In genomic region chr15:76165951-76166350, GRCh38 we compare ENCODE assay signal across 19 cellular contexts.
A peak's percentile ranks its signal among the peaks of the same experiment; 100 is the strongest.
DNase-seq lines count a peak whose midpoint lies in the region; ATAC-seq and TF ChIP-seq lines count a peak whose summit lies in the region.
"Had no signal": no experiment of that assay in that cellular context is flagged by ENCODE, and none has a peak within 500 bp of the region (broad histone marks: within the 10 kb centered on the region; RNA-seq: fewer than 3 reads in every experiment).

No MANE protein-coding gene starts in this region.

- no peak overlapping the region for H3K27ac ChIP-seq in IMR-90 (ENCODE audit: insufficient read depth, low read length)
- H3K27ac ChIP-seq in RWPE1: peak overlapping the region; percentile 85
- no peak overlapping the region for H3K27ac ChIP-seq in trophoblast cell (ENCODE audit: low read depth, low read length)
- H3K27ac ChIP-seq in CD8-positive, alpha-beta T cell (ENCODE audit: low read depth, low read length): no peak overlapping the region
- H3K27ac ChIP-seq: BLaER1 had no signal

- H3K4me3 ChIP-seq in IMR-90 (ENCODE audit: insufficient read depth, low read depth, low read length) (no peak overlapping the region), trophoblast cell (ENCODE audit: low read depth, low read length) (no peak overlapping the region)
- no peak overlapping the region for H3K4me3 ChIP-seq in CD8-positive, alpha-beta T cell (ENCODE audit: low read depth, low read length)
- H3K4me3 ChIP-seq: BLaER1 had no signal

- no peaks in the 10 kb centered on the region for H3K36me3 Mint-ChIP-seq in dendritic cell treated with granulocyte-macrophage colony-stimulating factor and Interleukin-4, amounts not matched to agents 40 ng/mL and 50 ng/mL, for 4 days (ENCODE audit: low read depth)
- no peaks in the 10 kb centered on the region for H3K36me3 Mint-ChIP-seq in CD8-positive, alpha-beta T cell
- H3K36me3 Mint-ChIP-seq: CD14-positive monocyte; CD4-positive, alpha-beta memory T cell; CD4-positive, CD25-positive, alpha-beta regulatory T cell had no signal

- no peaks in the 10 kb centered on the region for H4K20me1 ChIP-seq in IMR-90 (ENCODE audit: insufficient read depth, low read length)
- H4K20me1 ChIP-seq: BLaER1 had no signal

- H3K36me3 ChIP-seq in IMR-90 (ENCODE audit: control insufficient read depth, insufficient read depth, low read length): no peaks in the 10 kb centered on the region
- no peaks in the 10 kb centered on the region for H3K36me3 ChIP-seq in trophoblast cell (ENCODE audit: control insufficient read depth in 1 of 2, insufficient read depth in 2 of 2, low read length in 2 of 2)
- H3K36me3 ChIP-seq in CD8-positive, alpha-beta T cell (ENCODE audit: insufficient read depth, low read length): no peaks in the 10 kb centered on the region
- H3K36me3 ChIP-seq: BE2C, BLaER1 had no signal

- no peak overlapping the region for H2BK15ac ChIP-seq in IMR-90 (ENCODE audit: low read depth, low read length)

- H3K4me1 ChIP-seq in IMR-90 (ENCODE audit: control insufficient read depth, insufficient read depth, low read length) (peaks cover 29% of the 10 kb centered on the region), trophoblast cell (ENCODE audit: control insufficient read depth in 1 of 2, insufficient read depth in 2 of 2, low read length in 2 of 2) (peaks cover 6 to 11% of the 10 kb centered on the region in 2 experiments)
- no peaks in the 10 kb centered on the region for H3K4me1 ChIP-seq in CD8-positive, alpha-beta T cell (ENCODE audit: insufficient read depth, low read length)
- H3K4me1 ChIP-seq: BE2C had no signal

- H2AK9ac ChIP-seq in IMR-90 (replicated peaks; ENCODE audit: low read depth, low read length, poor library complexity): peak overlapping the region; percentile 57

- H3K14ac ChIP-seq in IMR-90 (replicated peaks; ENCODE audit: low read depth, low read length) (no peak overlapping the region), trophoblast cell (ENCODE audit: low read length) (no peak overlapping the region)

- H3K27me3 ChIP-seq in IMR-90 (ENCODE audit: control insufficient read depth, insufficient read depth, low read length) (no peaks in the 10 kb centered on the region), trophoblast cell (ENCODE audit: insufficient read depth, low read length) (no peaks in the 10 kb centered on the region)
- H3K27me3 ChIP-seq in CD8-positive, alpha-beta T cell (ENCODE audit: insufficient read depth, low read length): no peaks in the 10 kb centered on the region
- H3K27me3 ChIP-seq: BE2C, BLaER1 had no signal

- H3K4me2 ChIP-seq in IMR-90 (ENCODE audit: low read depth, low read length): no peak overlapping the region
- no peak overlapping the region for H3K4me2 ChIP-seq in trophoblast cell (ENCODE audit: low read length)
- H3K4me2 ChIP-seq: BLaER1 had no signal

- ATAC-seq in IMR-90 (ENCODE audit: low read depth): no peak
- ATAC-seq in CD8-positive, alpha-beta T cell: no peak

- no peak overlapping the region for H2BK20ac ChIP-seq in IMR-90 (ENCODE audit: low read depth, low read length)

- no peak overlapping the region for H4K91ac ChIP-seq in IMR-90 (ENCODE audit: insufficient read depth, low read depth, low read length)
- no peak overlapping the region for H4K91ac ChIP-seq in trophoblast cell (ENCODE audit: low read depth, low read length)

- H3K4me1 Mint-ChIP-seq in dendritic cell treated with granulocyte-macrophage colony-stimulating factor and Interleukin-4, amounts not matched to agents 40 ng/mL and 50 ng/mL, for 4 days (ENCODE audit: low read depth): peaks cover 60% of the 10 kb centered on the region
- no peaks in the 10 kb centered on the region for H3K4me1 Mint-ChIP-seq in CD8-positive, alpha-beta T cell (ENCODE audit: low read depth)
- H3K4me1 Mint-ChIP-seq: CD4-positive, alpha-beta memory T cell; CD4-positive, CD25-positive, alpha-beta regulatory T cell had no signal

- BruUV-seq in IMR-90 (replicated peaks; lab: Mats Ljungman, UMichigan): no TSS peak

- WGBS in IMR-90 (ENCODE audit: extremely low coverage in 2 of 2, insufficient read length in 1 of 2), 2 experiments: 96% methylated on average over 9 of the region's 15 CpGs; no CpG with 5 or more reads in 1 of the 2 experiments
- WGBS in trophoblast cell (ENCODE audit: extremely low coverage, insufficient coverage, insufficient read length): no CpG with 5 or more reads among the region's 15 CpGs

- H3K56ac ChIP-seq in IMR-90 (ENCODE audit: extremely low read depth, insufficient read depth, low read length): no peak overlapping the region

- H3K9ac ChIP-seq in IMR-90 (ENCODE audit: low read depth, low read length) (no peak overlapping the region), trophoblast cell (ENCODE audit: low read length) (no peak overlapping the region)
- H3K9ac ChIP-seq: BLaER1 had no signal

- dilution Hi-C loops in IMR-90 (cut with HindIII; ENCODE audit: low sequenced_read_pairs, unreplicated experiment): no loop called here

- H3K9me1 ChIP-seq in IMR-90 (ENCODE audit: insufficient read depth, low read length): peaks cover 21% of the 10 kb centered on the region

- TF ChIP-seq CTCF in IMR-90 (conservative IDR thresholded peaks at IDR 0.05; ENCODE audit: low read depth, low read length) (no peak), RWPE1 (conservative IDR thresholded peaks at IDR 0.05; ENCODE audit: low read depth) (no peak)
- no peak for TF ChIP-seq CTCF in CD8-positive, alpha-beta T cell (IDR thresholded peaks at IDR 0.05)

- H4K8ac ChIP-seq in IMR-90 (ENCODE audit: low read depth in 2 of 2, low read length in 2 of 2): no peak overlapping the region
- H4K8ac ChIP-seq in trophoblast cell (ENCODE audit: low read depth, low read length): peak overlapping the region; percentile 5

- H3K23ac ChIP-seq in IMR-90 (ENCODE audit: low read depth, low read length): no peak overlapping the region
- no peak overlapping the region for H3K23ac ChIP-seq in trophoblast cell (ENCODE audit: low read length)

- no peaks in the 10 kb centered on the region for H3K27me3 Mint-ChIP-seq in dendritic cell treated with granulocyte-macrophage colony-stimulating factor and Interleukin-4, amounts not matched to agents 40 ng/mL and 50 ng/mL, for 4 days
- H3K27me3 Mint-ChIP-seq in CD8-positive, alpha-beta T cell (ENCODE audit: low read depth): no peaks in the 10 kb centered on the region
- H3K27me3 Mint-ChIP-seq: CD4-positive, alpha-beta memory T cell had no signal

- TF ChIP-seq RAD21 in IMR-90 (IDR thresholded peaks at IDR 0.05; ENCODE audit: low read length): no peak

- H3K27ac Mint-ChIP-seq in dendritic cell treated with granulocyte-macrophage colony-stimulating factor and Interleukin-4, amounts not matched to agents 40 ng/mL and 50 ng/mL, for 4 days: peak overlapping the region; percentile 1
- no peak overlapping the region for H3K27ac Mint-ChIP-seq in CD8-positive, alpha-beta T cell
- H3K27ac Mint-ChIP-seq: CD14-positive monocyte; CD4-positive, alpha-beta memory T cell; CD4-positive, CD25-positive, alpha-beta regulatory T cell had no signal

- no peak overlapping the region for H2BK12ac ChIP-seq in trophoblast cell (ENCODE audit: low read length)

- no peak for DNase-seq in IMR-90
- no peak for DNase-seq in RWPE1 (ENCODE audit: low spot score)
- DNase-seq in trophoblast cell: no peak
- DNase-seq in NCI-H2227 (lab: John Stamatoyannopoulos, UW; ENCODE audit: unreplicated experiment): no peak
- DNase-seq in CD8-positive, alpha-beta T cell: no peak
- DNase-seq in central memory CD4-positive, alpha-beta T cell: no peak
- DNase-seq: 8988T; ACHN; BE2C; C1 segment of cervical spinal cord; Caco-2; Calu3; CD4-positive, alpha-beta memory T cell; CD4-positive, CD25-positive, alpha-beta regulatory T cell; DMS79 treated with DMSO at 0.1 percent for 48 hours; GF-D8 had no signal

- no peaks in the 10 kb centered on the region for H3K79me2 ChIP-seq in trophoblast cell (ENCODE audit: control insufficient read depth, insufficient read depth, low read length, poor library complexity)

- no peak for TF ChIP-seq POLR2A in IMR-90 (IDR thresholded peaks at IDR 0.05; ENCODE audit: low read depth, low read length)

- no peak overlapping the region for H4K5ac ChIP-seq in IMR-90 (ENCODE audit: low read depth, low read length)

- H3K79me1 ChIP-seq in IMR-90 (ENCODE audit: low read depth in 1 of 2, low read length in 2 of 2) (no peaks in the 10 kb centered on the region), trophoblast cell (ENCODE audit: low read length) (no peaks in the 10 kb centered on the region)

- H3K4me3 Mint-ChIP-seq in dendritic cell treated with granulocyte-macrophage colony-stimulating factor and Interleukin-4, amounts not matched to agents 40 ng/mL and 50 ng/mL, for 4 days: no peak overlapping the region
- no peak overlapping the region for H3K4me3 Mint-ChIP-seq in CD8-positive, alpha-beta T cell
- H3K4me3 Mint-ChIP-seq: CD14-positive monocyte; CD4-positive, alpha-beta memory T cell; CD4-positive, CD25-positive, alpha-beta regulatory T cell had no signal

- H2AFZ ChIP-seq in IMR-90 (replicated peaks; ENCODE audit: low read length, poor library complexity): no peak overlapping the region
- no peak overlapping the region for H2AFZ ChIP-seq in trophoblast cell (ENCODE audit: insufficient read depth, low read length, poor library complexity)

- H2AK5ac ChIP-seq in IMR-90 (ENCODE audit: low read depth, low read length): no peak overlapping the region
- no peak overlapping the region for H2AK5ac ChIP-seq in trophoblast cell (ENCODE audit: low read length)

- POLR2A ChIA-PET in IMR-90 (lab: Charles Lee; ENCODE audit: unreplicated experiment): no interaction called here
- POLR2A ChIA-PET in RWPE1 (lab: Yijun Ruan, JAX; ENCODE audit: low non-redundant PET): no interaction called here
- POLR2A ChIA-PET in CD8-positive, alpha-beta T cell (lab: Charles Lee): no interaction called here

- in situ Hi-C loops in IMR-90 (cut with MboI; ENCODE audit: low sequenced_read_pairs): no loop called here

- H4K12ac ChIP-seq in trophoblast cell (ENCODE audit: low read depth, low read length): no peak overlapping the region

- H3K18ac ChIP-seq in IMR-90 (ENCODE audit: low read depth, low read length) (no peak overlapping the region), trophoblast cell (ENCODE audit: low read length) (no peak overlapping the region)

- CTCF ChIA-PET in IMR-90 (lab: Yijun Ruan, JAX) (no interaction called here), RWPE1 (lab: Yijun Ruan, JAX) (no interaction called here)
- CTCF ChIA-PET in CD8-positive, alpha-beta T cell (lab: Charles Lee): no interaction called here

- H3K9me3 ChIP-seq in IMR-90 (ENCODE audit: control insufficient read depth, insufficient read depth, low read length): no peaks in the 10 kb centered on the region
- H3K9me3 ChIP-seq in trophoblast cell (ENCODE audit: insufficient read depth, low read depth, low read length): peaks cover 2% of the 10 kb centered on the region
- no peaks in the 10 kb centered on the region for H3K9me3 ChIP-seq in CD8-positive, alpha-beta T cell (ENCODE audit: low read length)
- H3K9me3 ChIP-seq: BE2C, BLaER1, Caco-2 had no signal

- H3K9me3 Mint-ChIP-seq in dendritic cell treated with granulocyte-macrophage colony-stimulating factor and Interleukin-4, amounts not matched to agents 40 ng/mL and 50 ng/mL, for 4 days: no peaks in the 10 kb centered on the region
- no peaks in the 10 kb centered on the region for H3K9me3 Mint-ChIP-seq in CD8-positive, alpha-beta T cell
- H3K9me3 Mint-ChIP-seq: CD4-positive, alpha-beta memory T cell had no signal

- intact Hi-C loops in IMR-90 (cut with micrococcal nuclease): no loop called here
- intact Hi-C loops in dendritic cell treated with granulocyte-macrophage colony-stimulating factor and Interleukin-4, amounts not matched to agents 40 ng/mL and 50 ng/mL, for 4 days (cut with micrococcal nuclease): no loop called here
- intact Hi-C loops in CD8-positive, alpha-beta T cell (cut with DNase I, micrococcal nuclease): no loop called here

- H3K4ac ChIP-seq in IMR-90 (ENCODE audit: low read depth, low read length) (no peak overlapping the region), trophoblast cell (ENCODE audit: low read depth, low read length) (no peak overlapping the region)

- H2BK5ac ChIP-seq in IMR-90 (ENCODE audit: low read depth, low read length, poor library complexity, severe bottlenecking) (no peak overlapping the region), trophoblast cell (ENCODE audit: low read depth, low read length, poor library complexity) (no peak overlapping the region)

- H2BK120ac ChIP-seq in IMR-90 (ENCODE audit: low read depth, low read length) (no peak overlapping the region), trophoblast cell (ENCODE audit: insufficient read depth, low read length, poor library complexity) (no peak overlapping the region)
